ENCODE assay signal across 12 cellular contexts in genomic region chr12:107891967-107892366, GRCh38.
DNase-seq lines count a peak whose midpoint lies in the region; ATAC-seq and TF ChIP-seq lines count a peak whose summit lies in the region.
"Had no signal": no experiment of that assay in that cellular context is flagged by ENCODE, and none has a peak within 500 bp of the region (broad histone marks: within the 10 kb centered on the region; RNA-seq: fewer than 3 reads in every experiment).

No MANE protein-coding gene starts in this region.

- POLR2A ChIA-PET in activated CD8-positive, alpha-beta T cell treated with anti-CD3 and anti-CD28 coated beads for 36 hours (lab: Charles Lee): no interaction called here
- POLR2A ChIA-PET in activated CD8-positive, alpha-beta T cell treated with anti-CD3 and anti-CD28 coated beads, Interleukin-2, amount 10 ng/mL, durations not matched to agents 7 days and 5 days (lab: Charles Lee): no interaction called here

- H3K4me3 Mint-ChIP-seq in activated CD8-positive, alpha-beta T cell treated with anti-CD3 and anti-CD28 coated beads for 36 hours: no peak overlapping the region
- no peak overlapping the region for H3K4me3 Mint-ChIP-seq in activated CD8-positive, alpha-beta T cell treated with anti-CD3 and anti-CD28 coated beads, Interleukin-2, amount 10 ng/mL, durations not matched to agents 7 days and 5 days
- H3K4me3 Mint-ChIP-seq: activated B cell treated with CpG ODN at 0.5 μM for 24 hours had no signal

- no peaks in the 10 kb centered on the region for H3K9me3 ChIP-seq in testis
- H3K9me3 ChIP-seq in vagina: no peaks in the 10 kb centered on the region
- H3K9me3 ChIP-seq: BLaER1 had no signal

- CTCF ChIA-PET in activated CD8-positive, alpha-beta T cell treated with anti-CD3 and anti-CD28 coated beads for 36 hours (lab: Charles Lee): interaction anchor here (1.3 kb wide), 1 partner anchor 19 kb away, joined by 3 read pairs; no protein-coding TSS in a partner anchor
- CTCF ChIA-PET in activated CD8-positive, alpha-beta T cell treated with anti-CD3 and anti-CD28 coated beads, Interleukin-2, amount 10 ng/mL, durations not matched to agents 7 days and 5 days (lab: Charles Lee): no interaction called here

- H3K4me1 ChIP-seq in testis (no peaks in the 10 kb centered on the region), vagina (no peaks in the 10 kb centered on the region)
- H3K4me1 ChIP-seq: BLaER1 had no signal

- peaks cover 18% of the 10 kb centered on the region for H3K27me3 Mint-ChIP-seq in activated CD8-positive, alpha-beta T cell treated with anti-CD3 and anti-CD28 coated beads for 36 hours
- peaks cover 12% of the 10 kb centered on the region for H3K27me3 Mint-ChIP-seq in activated CD8-positive, alpha-beta T cell treated with anti-CD3 and anti-CD28 coated beads, Interleukin-2, amount 10 ng/mL, durations not matched to agents 7 days and 5 days (ENCODE audit: low read depth)

- H3K4me3 ChIP-seq in epithelial cell of proximal tubule (ENCODE audit: low read depth, low read length) (no peak overlapping the region), testis (no peak overlapping the region), vagina (no peak overlapping the region)
- H3K4me3 ChIP-seq: BLaER1 had no signal

- TF ChIP-seq POLR2A in testis (IDR thresholded peaks at IDR 0.05): no peak
- TF ChIP-seq POLR2A in vagina (IDR thresholded peaks at IDR 0.05): no peak

- no peak overlapping the region for H3K27ac ChIP-seq in testis
- H3K27ac ChIP-seq in vagina: no peak overlapping the region
- H3K27ac ChIP-seq: BLaER1 had no signal

- DNase-seq in activated CD8-positive, alpha-beta T cell treated with anti-CD3 and anti-CD28 coated beads for 36 hours: peak; percentile 17
- no peak for DNase-seq in activated CD8-positive, alpha-beta T cell treated with anti-CD3 and anti-CD28 coated beads, Interleukin-2, amount 10 ng/mL, durations not matched to agents 7 days and 5 days
- DNase-seq in NOMO-1 treated with dmso at 0.1 percent for 144 hours (lab: John Stamatoyannopoulos, UW; ENCODE audit: unreplicated experiment): peak; percentile 29
- no peak for DNase-seq in epithelial cell of proximal tubule (ENCODE audit: low read depth)
- DNase-seq in testis: peak; percentile 40
- no peak for DNase-seq in DMS114 treated with DMSO at 0.1 percent for 48 hours (lab: John Stamatoyannopoulos, UW; ENCODE audit: unreplicated experiment)
- DNase-seq in vagina (ENCODE audit: extremely low spot score in 2 of 2): no peak
- no peak for DNase-seq in HPDE6-E6E7 (ENCODE audit: extremely low spot score)
- DNase-seq: activated B cell treated with CpG ODN at 0.5 μM for 24 hours, NCI-H2081 treated with DMSO at 0.1 percent for 48 hours, right cardiac atrium had no signal

- H3K4me1 Mint-ChIP-seq in activated CD8-positive, alpha-beta T cell treated with anti-CD3 and anti-CD28 coated beads for 36 hours (ENCODE audit: low read depth): no peaks in the 10 kb centered on the region
- H3K4me1 Mint-ChIP-seq in activated CD8-positive, alpha-beta T cell treated with anti-CD3 and anti-CD28 coated beads, Interleukin-2, amount 10 ng/mL, durations not matched to agents 7 days and 5 days (ENCODE audit: low read depth): no peaks in the 10 kb centered on the region
- H3K4me1 Mint-ChIP-seq: activated B cell treated with CpG ODN at 0.5 μM for 24 hours had no signal

- H3K36me3 ChIP-seq in testis (ENCODE audit: low read depth, missing control alignments) (no peaks in the 10 kb centered on the region), vagina (no peaks in the 10 kb centered on the region)
- H3K36me3 ChIP-seq: BLaER1 had no signal

- ATAC-seq in activated CD8-positive, alpha-beta T cell treated with anti-CD3 and anti-CD28 coated beads for 36 hours: peak; percentile 37
- ATAC-seq in activated CD8-positive, alpha-beta T cell treated with anti-CD3 and anti-CD28 coated beads, Interleukin-2, amount 10 ng/mL, durations not matched to agents 7 days and 5 days: no peak
- ATAC-seq: right cardiac atrium had no signal

- WGBS in testis, 2 donors: 61 to 74% methylated on average over 3 of the region's 3 CpGs

- intact Hi-C loops in activated CD8-positive, alpha-beta T cell treated with anti-CD3 and anti-CD28 coated beads for 36 hours (cut with micrococcal nuclease): no loop called here
- intact Hi-C loops in testis (cut with DNase I; ENCODE audit: low total_unique reads) (no loop called here), vagina (cut with DNase I) (no loop called here)

- no peaks in the 10 kb centered on the region for H3K9me3 Mint-ChIP-seq in activated CD8-positive, alpha-beta T cell treated with anti-CD3 and anti-CD28 coated beads for 36 hours
- H3K9me3 Mint-ChIP-seq in activated CD8-positive, alpha-beta T cell treated with anti-CD3 and anti-CD28 coated beads, Interleukin-2, amount 10 ng/mL, durations not matched to agents 7 days and 5 days (ENCODE audit: insufficient read depth): no peaks in the 10 kb centered on the region
- H3K9me3 Mint-ChIP-seq: activated B cell treated with CpG ODN at 0.5 μM for 24 hours had no signal

- peak; percentile 29 for TF ChIP-seq CTCF in activated CD8-positive, alpha-beta T cell treated with anti-CD3 and anti-CD28 coated beads for 36 hours (IDR thresholded peaks at IDR 0.05)
- peak; percentile 47 for TF ChIP-seq CTCF in epithelial cell of proximal tubule (conservative IDR thresholded peaks at IDR 0.05; ENCODE audit: low read depth, low read length)
- TF ChIP-seq CTCF in testis (IDR thresholded peaks at IDR 0.05): peak in 1 of 3 experiments; percentile 12
- TF ChIP-seq CTCF in vagina (IDR thresholded peaks at IDR 0.05): no peak

- H3K27me3 ChIP-seq in testis (no peaks in the 10 kb centered on the region), vagina (no peaks in the 10 kb centered on the region)
- H3K27me3 ChIP-seq: BLaER1 had no signal

- H3K36me3 Mint-ChIP-seq in activated CD8-positive, alpha-beta T cell treated with anti-CD3 and anti-CD28 coated beads for 36 hours (ENCODE audit: low read depth): no peaks in the 10 kb centered on the region
- H3K36me3 Mint-ChIP-seq in activated CD8-positive, alpha-beta T cell treated with anti-CD3 and anti-CD28 coated beads, Interleukin-2, amount 10 ng/mL, durations not matched to agents 7 days and 5 days (ENCODE audit: low read depth): no peaks in the 10 kb centered on the region

- no peak overlapping the region for H3K27ac Mint-ChIP-seq in activated CD8-positive, alpha-beta T cell treated with anti-CD3 and anti-CD28 coated beads for 36 hours
- no peak overlapping the region for H3K27ac Mint-ChIP-seq in activated CD8-positive, alpha-beta T cell treated with anti-CD3 and anti-CD28 coated beads, Interleukin-2, amount 10 ng/mL, durations not matched to agents 7 days and 5 days
- H3K27ac Mint-ChIP-seq: activated B cell treated with CpG ODN at 0.5 μM for 24 hours had no signal

Comparison
In these comparisons a context has a peak if more than half of its experiments do, and no peak if none do; other contexts are left out.
1. DNase-seq: peak in activated CD8-positive, alpha-beta T cell treated with anti-CD3 and anti-CD28 coated beads for 36 hours (single experiment), NOMO-1 treated with dmso at 0.1 percent for 144 hours (single experiment) and testis (single experiment); none in activated CD8-positive, alpha-beta T cell treated with anti-CD3 and anti-CD28 coated beads, Interleukin-2, amount 10 ng/mL, durations not matched to agents 7 days and 5 days (single experiment), epithelial cell of proximal tubule (single experiment), DMS114 treated with DMSO at 0.1 percent for 48 hours (single experiment), vagina (0 of 2) and HPDE6-E6E7 (single experiment).
2. CTCF ChIP-seq: peak in activated CD8-positive, alpha-beta T cell treated with anti-CD3 and anti-CD28 coated beads for 36 hours (single experiment) and epithelial cell of proximal tubule (single experiment); none in vagina (0 of 3).